In genomic region chr1:185157599-185158469, GRCh38 we compare ENCODE assay signal across 8 cellular contexts. TPM values are rescaled to one million over a fixed set of nuclear protein-coding genes. Genes with fewer than 3 reads are reported as not detected.
A peak's percentile ranks its signal among the peaks of the same experiment; 100 is the strongest.
DNase-seq lines count a peak whose midpoint lies in the region; ATAC-seq and FAIRE-seq lines count a peak whose summit lies in the region.

No MANE protein-coding gene starts in this region.

- H3K9me3 ChIP-seq in CD4-positive, alpha-beta memory T cell (ENCODE audit: control insufficient read depth in 1 of 2, low read length in 2 of 2), result no peaks in the 10 kb centered on the region
- H3K9me3 ChIP-seq in HUES6 (ENCODE audit: control insufficient read depth, insufficient read depth, low read depth, low read length), result no peaks in the 10 kb centered on the region
- no peaks in the 10 kb centered on the region for H3K9me3 ChIP-seq in iPS DF 6.9 (ENCODE audit: control insufficient read depth, insufficient read depth, low read length)
- H3K9me3 ChIP-seq in small intestine (ENCODE audit: control insufficient read depth, low read depth), result no peaks in the 10 kb centered on the region

- peaks cover 18 to 47% (median 33%) of the 10 kb centered on the region in 4 donors for H3K4me1 Mint-ChIP-seq in CD4-positive, alpha-beta memory T cell
- H3K4me1 Mint-ChIP-seq in activated T-helper 17 cell treated with anti-CD3 and anti-CD28 coated beads, Interleukin-2, amount 50 U/mL, for 72 hours, result peaks cover 26% of the 10 kb centered on the region

- CTCF ChIA-PET in CD4-positive, alpha-beta memory T cell (lab: Charles Lee; ENCODE audit: partially characterized antibody), result interaction anchor here (0.7 to 2.8 kb wide), 10 partner anchors 12 to 537 kb away, joined by 3 to 15 read pairs (median 4); partner anchors contain the start of gene RNF2

- ATAC-seq in activated T-helper 17 cell treated with anti-CD3 and anti-CD28 coated beads, Interleukin-2, amount 50 U/mL, for 72 hours (replicated peaks), result no peak
- ATAC-seq in GM21390 (IDR thresholded peaks at IDR 0.05; ENCODE audit: unreplicated experiment), result no peak

- no peaks in the 10 kb centered on the region for H3K27me3 ChIP-seq in CD4-positive, alpha-beta memory T cell (ENCODE audit: insufficient read depth, low read length)
- H3K27me3 ChIP-seq in HUES6 (ENCODE audit: control insufficient read depth, insufficient read depth, low read length), result no peaks in the 10 kb centered on the region
- H3K27me3 ChIP-seq in iPS DF 6.9 (ENCODE audit: control insufficient read depth, insufficient read depth, low read length), result no peaks in the 10 kb centered on the region
- H3K27me3 ChIP-seq in small intestine (ENCODE audit: control insufficient read depth in 2 of 2, insufficient read depth in 2 of 2, low read length in 2 of 2), result no peaks in the 10 kb centered on the region

- H3K9me3 Mint-ChIP-seq in CD4-positive, alpha-beta memory T cell, result peaks cover 0 to 2% (median 0%) of the 10 kb centered on the region in 8 donors
- H3K9me3 Mint-ChIP-seq in activated T-helper 17 cell treated with anti-CD3 and anti-CD28 coated beads, Interleukin-2, amount 50 U/mL, for 72 hours, result no peaks in the 10 kb centered on the region

- H3K27ac ChIP-seq in CD4-positive, alpha-beta memory T cell (ENCODE audit: low read depth, low read length), result peak overlapping the region; percentile 97
- H3K27ac ChIP-seq in HUES6 (ENCODE audit: low read depth, low read length) (no peak overlapping the region), iPS DF 6.9 (ENCODE audit: low read length) (no peak overlapping the region), small intestine (ENCODE audit: low read depth in 1 of 2, low read length in 1 of 2) (peak overlapping the region; percentile 79 to 99)

- no CpG with 5 or more reads among the region's 20 CpGs for WGBS in iPS DF 6.9 (ENCODE audit: insufficient coverage, insufficient read length)
- WGBS in small intestine, 3 donors, result 1 to 2% (median 1%) methylated on average over 20 of the region's 20 CpGs

- POLR2A ChIA-PET in CD4-positive, alpha-beta memory T cell (lab: Charles Lee; ENCODE audit: partially characterized antibody), result interaction anchor here (0.7 to 4.7 kb wide), 15 partner anchors 89 to 1217 kb away, joined by 3 to 45 read pairs (median 6); partner anchors contain the start of genes EDEM3, IVNS1ABP, NIBAN1 and ODR4

- H3K27me3 Mint-ChIP-seq in CD4-positive, alpha-beta memory T cell, result no peaks in the 10 kb centered on the region
- no peaks in the 10 kb centered on the region for H3K27me3 Mint-ChIP-seq in activated T-helper 17 cell treated with anti-CD3 and anti-CD28 coated beads, Interleukin-2, amount 50 U/mL, for 72 hours

- H3K9ac ChIP-seq in HUES6 (ENCODE audit: low read length), result peak overlapping the region; percentile 61

- FAIRE-seq in small intestine (lab: Jason Lieb, UNC), result no peak

- H3K4me1 ChIP-seq in CD4-positive, alpha-beta memory T cell (ENCODE audit: insufficient read depth, low read length), result peaks cover 30% of the 10 kb centered on the region
- H3K4me1 ChIP-seq in HUES6 (ENCODE audit: control insufficient read depth, insufficient read depth, low read length), result peaks cover 9% of the 10 kb centered on the region; the same call in 1 of the 2 replicates
- H3K4me1 ChIP-seq in iPS DF 6.9 (ENCODE audit: control insufficient read depth, insufficient read depth, low read length), result no peaks in the 10 kb centered on the region
- H3K4me1 ChIP-seq in small intestine (ENCODE audit: control insufficient read depth in 2 of 2, insufficient read depth in 1 of 2, low read depth in 1 of 2, low read length in 1 of 2), result peaks cover 0 to 5% of the 10 kb centered on the region in 2 donors

- DNase-seq in CD4-positive, alpha-beta memory T cell, result peak in 4 of 5 donors; percentile 3 to 38 (median 22)
- DNase-seq in iPS DF 6.9 (ENCODE audit: low read depth, low spot score) (no peak), small intestine (peak; percentile 79), NK-92 (lab: John Stamatoyannopoulos, UW; ENCODE audit: unreplicated experiment) (no peak), amniotic stem cell (lab: John Stamatoyannopoulos, UW) (no peak)

- H3K36me3 ChIP-seq in CD4-positive, alpha-beta memory T cell (ENCODE audit: insufficient read depth, low read length), result no peaks in the 10 kb centered on the region
- H3K36me3 ChIP-seq in HUES6 (ENCODE audit: control insufficient read depth, insufficient read depth, low read length), result no peaks in the 10 kb centered on the region
- H3K36me3 ChIP-seq in iPS DF 6.9 (ENCODE audit: control insufficient read depth, insufficient read depth, low read length), result no peaks in the 10 kb centered on the region
- peaks cover 0 to 5% of the 10 kb centered on the region in 2 donors for H3K36me3 ChIP-seq in small intestine (ENCODE audit: control insufficient read depth in 2 of 2, insufficient read depth in 2 of 2, low read length in 2 of 2)

- peak overlapping the region; percentile 61 to 88 for H3K4me3 ChIP-seq in CD4-positive, alpha-beta memory T cell (ENCODE audit: low read length in 2 of 2)
- H3K4me3 ChIP-seq in HUES6 (ENCODE audit: low read depth, low read length), result peak overlapping the region; percentile 78
- peak overlapping the region; percentile 78 for H3K4me3 ChIP-seq in iPS DF 6.9 (ENCODE audit: low read length)
- peak overlapping the region; percentile 76 to 84 for H3K4me3 ChIP-seq in small intestine (ENCODE audit: low read depth in 1 of 2, low read length in 2 of 2)

- H3K36me3 Mint-ChIP-seq in CD4-positive, alpha-beta memory T cell, result peaks cover 10 to 22% of the 10 kb centered on the region in 2 donors
- peaks cover 24% of the 10 kb centered on the region for H3K36me3 Mint-ChIP-seq in activated T-helper 17 cell treated with anti-CD3 and anti-CD28 coated beads, Interleukin-2, amount 50 U/mL, for 72 hours (ENCODE audit: low read depth)

- intact Hi-C loops in CD4-positive, alpha-beta memory T cell (cut with micrococcal nuclease), result loop anchor here (1.0 to 5.0 kb wide), 11 partner anchors 113 to 1686 kb away; partner anchors contain the start of genes ARPC5, IVNS1ABP, NIBAN1 and ODR4

- H3K4me3 Mint-ChIP-seq in CD4-positive, alpha-beta memory T cell, result peak overlapping the region; percentile 98 to 100 (median 99)
- H3K4me3 Mint-ChIP-seq in activated T-helper 17 cell treated with anti-CD3 and anti-CD28 coated beads, Interleukin-2, amount 50 U/mL, for 72 hours, result peak overlapping the region; percentile 100

- H3K27ac Mint-ChIP-seq in CD4-positive, alpha-beta memory T cell, result peak overlapping the region; percentile 93 to 100 (median 99)
- peak overlapping the region; percentile 96 for H3K27ac Mint-ChIP-seq in activated T-helper 17 cell treated with anti-CD3 and anti-CD28 coated beads, Interleukin-2, amount 50 U/mL, for 72 hours

RNA-seq across cellular contexts. Expression of gene SWT1, which starts 0.9 kb away (rescaled TPM):
- total RNA-seq in CD4-positive, alpha-beta memory T cell, result 10 to 100 TPM in 1 of 2 experiments, 1 to 10 TPM in 1; 9.7 to 10.6 TPM
- 1 to 10 TPM; 5.8 to 6.0 TPM for polyA plus RNA-seq in CD4-positive, alpha-beta memory T cell
- 1 to 10 TPM; 5.2 to 9.4 TPM for total RNA-seq in activated T-helper 17 cell treated with anti-CD3 and anti-CD28 coated beads, Interleukin-2, amount 50 U/mL, for 72 hours
- polyA plus RNA-seq in small intestine, result 1 to 10 TPM; 2.4 to 5.1 (median 3.2) TPM

RNA-seq across cellular contexts. Expression of gene TRMT1L, which starts 1.1 kb away (rescaled TPM):
- total RNA-seq in CD4-positive, alpha-beta memory T cell, result 10 to 100 TPM; 31.7 to 33.9 TPM
- polyA plus RNA-seq in CD4-positive, alpha-beta memory T cell, result 10 to 100 TPM in 1 of 2 donors, 1 to 10 TPM in 1; 7.1 to 23.1 TPM
- total RNA-seq in activated T-helper 17 cell treated with anti-CD3 and anti-CD28 coated beads, Interleukin-2, amount 50 U/mL, for 72 hours, result 10 to 100 TPM; 23.7 to 30.2 TPM
- 10 to 100 TPM in 1 of 3 donors, 1 to 10 TPM in 2; 5.4 to 11.0 (median 9.2) TPM for polyA plus RNA-seq in small intestine

Comparison
In these comparisons a context has a peak if more than half of its experiments do, and no peak if none do; other contexts are left out.
1. DNase-seq: peak in CD4-positive, alpha-beta memory T cell (4 of 5) and small intestine (single experiment); none in iPS DF 6.9 (single experiment), NK-92 (single experiment) and amniotic stem cell (single experiment).
2. H3K27ac ChIP-seq: peak in CD4-positive, alpha-beta memory T cell (single experiment) and small intestine (2 of 2); none in HUES6 (single experiment) and iPS DF 6.9 (single experiment).
3. Peak in every context shown above with its lines, with median percentiles within 50 percentile points of each other: H3K4me3 ChIP-seq.